24 cellular contexts compared by ENCODE assay signal in genomic region chr10:123567984-123568745, GRCh38.
"Had no signal": no experiment of that assay in that cellular context is flagged by ENCODE, and none has a peak within 500 bp of the region (broad histone marks: within the 10 kb centered on the region; RNA-seq: fewer than 3 reads in every experiment).

No MANE protein-coding gene starts in this region.

- H3K4me1 ChIP-seq: gastroesophageal sphincter, pancreas, psoas muscle, spleen, uterus had no signal

- H3K4me1 Mint-ChIP-seq: activated CD4-positive, alpha-beta T cell treated with anti-CD3 and anti-CD28 coated beads, Interleukin-2, amount 10 ng/mL, durations not matched to agents 7 days and 5 days; T-helper 17 cell had no signal

- H3K36me3 Mint-ChIP-seq: natural killer cell treated with Interleukin-12 subunit alpha and Interleukin-12 subunit beta and Interleukin-15 and Interleukin-18, amount 100 ng/mL, for 72 hours; WTC11 had no signal

- ATAC-seq: activated CD8-positive, alpha-beta T cell treated with anti-CD3 and anti-CD28 coated beads, Interleukin-2, amount 10 ng/mL, durations not matched to agents 7 days and 5 days; effector memory CD8-positive, alpha-beta T cell; gastroesophageal sphincter; left cardiac atrium; natural killer cell treated with Interleukin-12 subunit alpha and Interleukin-12 subunit beta and Interleukin-15 and Interleukin-18, amount 100 ng/mL, for 72 hours; pancreas; psoas muscle; T-helper 17 cell; WTC11 had no signal

- H3K36me3 ChIP-seq: brain microvascular endothelial cell, gastroesophageal sphincter, pancreas, spleen, thoracic aorta, uterus had no signal

- H3K4me3 Mint-ChIP-seq: activated CD4-positive, alpha-beta T cell treated with anti-CD3 and anti-CD28 coated beads, Interleukin-2, amount 10 ng/mL, durations not matched to agents 7 days and 5 days; activated CD8-positive, alpha-beta T cell treated with anti-CD3 and anti-CD28 coated beads, Interleukin-2, amount 10 ng/mL, durations not matched to agents 7 days and 5 days; activated T-cell treated with anti-CD3 and anti-CD28 coated beads, Interleukin-2, amount 50 U/mL, for 24 hours; effector memory CD8-positive, alpha-beta T cell; natural killer cell treated with Interleukin-12 subunit alpha and Interleukin-12 subunit beta and Interleukin-15 and Interleukin-18, amount 100 ng/mL, for 72 hours; T-helper 17 cell; WTC11 had no signal

- H3K9me3 Mint-ChIP-seq: activated CD4-positive, alpha-beta T cell treated with anti-CD3 and anti-CD28 coated beads, Interleukin-2, amount 10 ng/mL, durations not matched to agents 7 days and 5 days; activated T-cell treated with anti-CD3 and anti-CD28 coated beads, Interleukin-2, amount 50 U/mL, for 24 hours; effector memory CD8-positive, alpha-beta T cell; natural killer cell treated with Interleukin-12 subunit alpha and Interleukin-12 subunit beta and Interleukin-15 and Interleukin-18, amount 100 ng/mL, for 72 hours had no signal

- H3K79me2 ChIP-seq: hepatocyte had no signal

- DNase-seq: activated CD4-positive, alpha-beta T cell treated with anti-CD3 and anti-CD28 coated beads for 1 hour; activated CD4-positive, alpha-beta T cell treated with anti-CD3 and anti-CD28 coated beads, Interleukin-2, amount 10 ng/mL, durations not matched to agents 7 days and 5 days; activated CD8-positive, alpha-beta T cell treated with anti-CD3 and anti-CD28 coated beads, Interleukin-2, amount 10 ng/mL, durations not matched to agents 7 days and 5 days; activated gamma-delta T cell; activated naive CD4-positive, alpha-beta T cell treated with anti-CD3 and anti-CD28 coated beads, Interleukin-2, amount 50 U/mL, for 16 hours; activated T-cell treated with anti-CD3 and anti-CD28 coated beads, Interleukin-2, amount 50 U/mL, for 24 hours; amniotic stem cell; brain microvascular endothelial cell; cortex of kidney; effector memory CD8-positive, alpha-beta T cell; left cardiac atrium; mesenchymal stem cell; pancreas; psoas muscle; spleen; stimulated activated naive CD4-positive, alpha-beta T cell; T-helper 17 cell; trophoblast cell; uterus had no signal

- H3K4me2 ChIP-seq: hepatocyte had no signal

- H3K9me3 ChIP-seq: gastroesophageal sphincter, pancreas, psoas muscle, spleen, thoracic aorta, uterus had no signal

- H2AFZ ChIP-seq: hepatocyte had no signal

- H3K27ac ChIP-seq: brain microvascular endothelial cell, gastroesophageal sphincter, hepatocyte, pancreas, psoas muscle, spleen, thoracic aorta, uterus had no signal

- H3K27me3 ChIP-seq: brain microvascular endothelial cell, pancreas, uterus had no signal

- H3K4me3 ChIP-seq: gastroesophageal sphincter, hepatocyte, pancreas, psoas muscle, spleen, thoracic aorta, uterus had no signal

- H3K27ac Mint-ChIP-seq: activated CD4-positive, alpha-beta T cell treated with anti-CD3 and anti-CD28 coated beads, Interleukin-2, amount 10 ng/mL, durations not matched to agents 7 days and 5 days; activated CD8-positive, alpha-beta T cell treated with anti-CD3 and anti-CD28 coated beads, Interleukin-2, amount 10 ng/mL, durations not matched to agents 7 days and 5 days; activated T-cell treated with anti-CD3 and anti-CD28 coated beads, Interleukin-2, amount 50 U/mL, for 24 hours; effector memory CD8-positive, alpha-beta T cell; natural killer cell treated with Interleukin-12 subunit alpha and Interleukin-12 subunit beta and Interleukin-15 and Interleukin-18, amount 100 ng/mL, for 72 hours; T-helper 17 cell; WTC11 had no signal
